ENCODE assay signal across 22 cellular contexts in the genomic region with DNA sequence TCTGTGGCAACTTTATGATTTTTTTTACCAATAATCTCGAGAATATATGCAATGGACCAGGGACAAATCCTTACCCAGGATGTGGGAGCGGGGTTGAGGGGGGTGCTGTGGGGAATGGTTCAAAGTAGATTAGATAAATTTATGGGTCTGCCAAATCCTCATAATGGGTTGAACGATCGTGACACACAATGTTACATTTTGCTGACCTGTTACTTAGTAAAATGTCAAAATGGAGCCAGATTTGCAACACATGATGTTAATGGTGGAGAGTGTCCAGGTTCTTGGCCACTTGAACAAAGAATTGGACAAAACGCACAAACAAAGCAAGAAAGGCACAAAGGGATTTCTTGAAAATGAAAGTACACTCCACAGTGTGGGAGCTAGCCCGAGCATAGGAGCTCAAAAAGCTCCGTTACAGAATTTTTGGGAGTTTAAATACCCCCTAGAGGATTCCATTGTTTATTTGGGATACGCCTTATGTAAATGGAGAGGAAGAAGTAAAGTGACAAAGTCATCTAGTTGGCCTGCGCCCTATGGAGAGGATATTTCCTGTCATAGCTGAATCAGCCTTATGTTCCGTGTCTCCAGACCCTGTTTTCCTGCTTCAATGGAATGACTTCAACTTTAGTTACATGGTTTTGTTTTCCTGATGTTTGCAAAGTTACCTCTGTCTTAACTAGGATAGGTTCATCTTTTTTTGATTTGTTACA.
DNase-seq lines count a peak whose midpoint lies in the region; ATAC-seq and TF ChIP-seq lines count a peak whose summit lies in the region.
"Had no signal": no experiment of that assay in that cellular context is flagged by ENCODE, and none has a peak within 500 bp of the region (broad histone marks: within the 10 kb centered on the region; RNA-seq: fewer than 3 reads in every experiment).

No MANE protein-coding gene starts in this region.

- H3K4me1 Mint-ChIP-seq in H9: peaks cover 8 to 15% of the 10 kb centered on the region in 2 experiments
- H3K4me1 Mint-ChIP-seq: activated CD4-positive, alpha-beta T cell treated with anti-CD3 and anti-CD28 coated beads, Interleukin-2, amount 10 ng/mL, durations not matched to agents 24 days and 14 days; stimulated activated memory B cell treated with anti-CD40 and anti-IgM and Interleukin-4, amounts not matched to agents 10 μg/mL and 1 μg/mL and 100 μg/mL, for 72 hours had no signal

- no peak overlapping the region for H3K4ac ChIP-seq in H9 (ENCODE audit: low read depth, low read length)

- no peaks in the 10 kb centered on the region for H3K79me2 ChIP-seq in H9 (ENCODE audit: insufficient read depth, low read length)

- TF ChIP-seq CTCF in H9 (conservative IDR thresholded peaks at IDR 0.05): no peak

- H3K27me3 Mint-ChIP-seq in H9 (ENCODE audit: low read depth): no peaks in the 10 kb centered on the region
- H3K27me3 Mint-ChIP-seq: activated CD4-positive, alpha-beta T cell treated with anti-CD3 and anti-CD28 coated beads, Interleukin-2, amount 10 ng/mL, durations not matched to agents 24 days and 14 days; dendritic cell treated with granulocyte-macrophage colony-stimulating factor and Interleukin-4, amounts not matched to agents 40 ng/mL and 50 ng/mL, for 4 days; stimulated activated memory B cell treated with anti-CD40 and anti-IgM and Interleukin-4, amounts not matched to agents 10 μg/mL and 1 μg/mL and 100 μg/mL, for 72 hours had no signal

- H3K14ac ChIP-seq in H9 (ENCODE audit: insufficient read depth, low read length): no peak overlapping the region

- no peak overlapping the region for H4K8ac ChIP-seq in H9 (replicated peaks; ENCODE audit: insufficient read length, low read depth, low read length)

- H3K4me2 ChIP-seq in H9 (ENCODE audit: insufficient read depth, insufficient read length, low read length): peak overlapping the region; percentile 14

- H3K4me1 ChIP-seq in H9 (ENCODE audit: insufficient read depth, low read length) (peaks cover 4% of the 10 kb centered on the region), adipocyte (ENCODE audit: control insufficient read depth, insufficient read depth, low read length) (no peaks in the 10 kb centered on the region)
- H3K4me1 ChIP-seq: spleen had no signal

- H3K9ac ChIP-seq in H9 (ENCODE audit: extremely low read depth, insufficient read length, low read length) (no peak overlapping the region), adipocyte (ENCODE audit: low read length) (no peak overlapping the region)

- no peaks in the 10 kb centered on the region for H3K36me3 ChIP-seq in adipocyte (ENCODE audit: control insufficient read depth, insufficient read depth, low read length, severe bottlenecking)
- H3K36me3 ChIP-seq: spleen had no signal

- H3K27me3 ChIP-seq in H9 (ENCODE audit: insufficient read depth, low read length) (no peaks in the 10 kb centered on the region), adipocyte (replicated peaks; ENCODE audit: control insufficient read depth, insufficient read depth, low read length) (no peaks in the 10 kb centered on the region)
- H3K27me3 ChIP-seq: spleen had no signal

- no peaks in the 10 kb centered on the region; a peak in 2 of 5 replicates for H3K9me3 Mint-ChIP-seq in H9
- H3K9me3 Mint-ChIP-seq: activated CD4-positive, alpha-beta T cell treated with anti-CD3 and anti-CD28 coated beads, Interleukin-2, amount 10 ng/mL, durations not matched to agents 24 days and 14 days; dendritic cell treated with granulocyte-macrophage colony-stimulating factor and Interleukin-4, amounts not matched to agents 40 ng/mL and 50 ng/mL, for 4 days had no signal

- no peak overlapping the region for H3T11ph ChIP-seq in H9 (ENCODE audit: low read length)

- no peak overlapping the region for H3K4me3 Mint-ChIP-seq in H9
- H3K4me3 Mint-ChIP-seq: activated CD4-positive, alpha-beta T cell treated with anti-CD3 and anti-CD28 coated beads, Interleukin-2, amount 10 ng/mL, durations not matched to agents 24 days and 14 days; activated T-cell treated with anti-CD3 and anti-CD28 coated beads, Interleukin-2, amount 50 U/mL, for 4 hours; dendritic cell treated with granulocyte-macrophage colony-stimulating factor and Interleukin-4, amounts not matched to agents 40 ng/mL and 50 ng/mL, for 4 days; stimulated activated memory B cell treated with anti-CD40 and anti-IgM and Interleukin-4, amounts not matched to agents 10 μg/mL and 1 μg/mL and 100 μg/mL, for 72 hours; T-helper 2 cell treated with Interferon-gamma antibody and Interleukin-4, amounts not matched to agents 5 μg/mL and 100 μg/mL, for 36 hours had no signal

- H2AK5ac ChIP-seq in H9 (ENCODE audit: insufficient read length, low read length): no peak overlapping the region

- no peak overlapping the region for H2AFZ ChIP-seq in H9 (ENCODE audit: low read length)

- no peak overlapping the region for H3K23ac ChIP-seq in H9 (ENCODE audit: insufficient read length, low read depth, low read length)

- ATAC-seq in HG03108 (IDR thresholded peaks at IDR 0.05; ENCODE audit: unreplicated experiment): no peak
- ATAC-seq in GM21825 (IDR thresholded peaks at IDR 0.05; ENCODE audit: unreplicated experiment): no peak
- ATAC-seq: activated T-cell treated with anti-CD3 and anti-CD28 coated beads, Interleukin-2, amount 50 U/mL, for 4 hours; stimulated activated memory B cell treated with anti-CD40 and anti-IgM and Interleukin-4, amounts not matched to agents 10 μg/mL and 1 μg/mL and 100 μg/mL, for 72 hours had no signal

- no peak overlapping the region for H3K56ac ChIP-seq in H9 (ENCODE audit: insufficient read length, low read depth, low read length)

- peak overlapping the region; percentile 71 for H3K4me3 ChIP-seq in adipocyte (ENCODE audit: low read length)

- no peak overlapping the region for H2BK12ac ChIP-seq in H9 (ENCODE audit: insufficient read length, low read depth, low read length)

- no peak overlapping the region for H4K5ac ChIP-seq in H9 (ENCODE audit: insufficient read length, low read depth, low read length)

- no CpG with 5 or more reads among the region's 10 CpGs for WGBS in H9 (ENCODE audit: extremely low coverage, insufficient read length, low lambda C conversion rate)

- no peaks in the 10 kb centered on the region; a peak in 1 of 7 replicates for H3K36me3 Mint-ChIP-seq in H9 (ENCODE audit: insufficient read depth in 1 of 3, low read depth in 3 of 3)
- H3K36me3 Mint-ChIP-seq: stimulated activated memory B cell treated with anti-CD40 and anti-IgM and Interleukin-4, amounts not matched to agents 10 μg/mL and 1 μg/mL and 100 μg/mL, for 72 hours had no signal

- H3K27ac ChIP-seq in H9 (ENCODE audit: insufficient read length, low read depth, low read length): no peak overlapping the region
- H3K27ac ChIP-seq: VCaP had no signal

- no peaks in the 10 kb centered on the region for H3K79me1 ChIP-seq in H9 (ENCODE audit: insufficient read depth, low read depth, low read length, poor library complexity, severe bottlenecking)

- no peak overlapping the region for H2BK120ac ChIP-seq in H9 (ENCODE audit: low read depth, low read length, poor library complexity, severe bottlenecking)

- H4K91ac ChIP-seq in H9 (ENCODE audit: insufficient read length, low read depth, low read length): no peak overlapping the region

- no peaks in the 10 kb centered on the region for H4K20me1 ChIP-seq in H9 (ENCODE audit: control insufficient read depth, insufficient read depth, insufficient read length)

- H3K27ac Mint-ChIP-seq in H9: no peak overlapping the region
- H3K27ac Mint-ChIP-seq: activated CD4-positive, alpha-beta T cell treated with anti-CD3 and anti-CD28 coated beads, Interleukin-2, amount 10 ng/mL, durations not matched to agents 24 days and 14 days; dendritic cell treated with granulocyte-macrophage colony-stimulating factor and Interleukin-4, amounts not matched to agents 40 ng/mL and 50 ng/mL, for 4 days; stimulated activated memory B cell treated with anti-CD40 and anti-IgM and Interleukin-4, amounts not matched to agents 10 μg/mL and 1 μg/mL and 100 μg/mL, for 72 hours; T-helper 2 cell treated with Interferon-gamma antibody and Interleukin-4, amounts not matched to agents 5 μg/mL and 100 μg/mL, for 36 hours had no signal

- H3K9me3 ChIP-seq in H9 (ENCODE audit: control insufficient read depth, low read depth, low read length) (no peaks in the 10 kb centered on the region), adipocyte (ENCODE audit: control insufficient read depth, low read length) (no peaks in the 10 kb centered on the region)
- H3K9me3 ChIP-seq: spleen had no signal

- H3K23me2 ChIP-seq in H9 (ENCODE audit: insufficient read length, low read depth, low read length, poor library complexity, severe bottlenecking): no peaks in the 10 kb centered on the region

- no peak overlapping the region for H2BK20ac ChIP-seq in H9 (ENCODE audit: low read depth, low read length, poor library complexity, severe bottlenecking)

- DNase-seq in A172 (ENCODE audit: low spot score) (peak; percentile 3), H9 (no peak), adipocyte (ENCODE audit: low read depth) (no peak), medulla oblongata (ENCODE audit: extremely low spot score) (peak; percentile 13), germinal center (ENCODE audit: low spot score) (no peak), NCI-H748 (lab: John Stamatoyannopoulos, UW; ENCODE audit: unreplicated experiment) (no peak)
- DNase-seq: activated CD4-positive, alpha-beta T cell treated with anti-CD3 and anti-CD28 coated beads, Interleukin-2, amount 10 ng/mL, durations not matched to agents 24 days and 14 days; activated naive CD4-positive, alpha-beta T cell treated with Interleukin-2 at 50 U/mL for 16 hours; activated T-cell treated with anti-CD3 and anti-CD28 coated beads, Interleukin-2, amount 50 U/mL, for 4 hours; amygdala; caudate nucleus; KBM-7; NCI-H1436; NCI-H2107; spleen; stimulated activated CD4-positive, alpha-beta T cell treated with anti-CD3 and anti-CD28 coated beads, Interleukin-4, amount 100 ng/mL, for 1 hour had no signal

- no peak overlapping the region for H2BK5ac ChIP-seq in H9 (ENCODE audit: insufficient read length, low read length)

- H3K18ac ChIP-seq in H9 (ENCODE audit: insufficient read length, low read depth, low read length): no peak overlapping the region

- no peak overlapping the region for H2BK15ac ChIP-seq in H9 (ENCODE audit: low read depth, low read length)

Comparison
In these comparisons a context has a peak if more than half of its experiments do, and no peak if none do; other contexts are left out.
1. DNase-seq: peak in A172 (single experiment) and medulla oblongata (single experiment); none in H9 (single experiment), adipocyte (single experiment), germinal center (single experiment) and NCI-H748 (single experiment).